Comparison of ENCODE assay signal across 17 cellular contexts in the genomic region with DNA sequence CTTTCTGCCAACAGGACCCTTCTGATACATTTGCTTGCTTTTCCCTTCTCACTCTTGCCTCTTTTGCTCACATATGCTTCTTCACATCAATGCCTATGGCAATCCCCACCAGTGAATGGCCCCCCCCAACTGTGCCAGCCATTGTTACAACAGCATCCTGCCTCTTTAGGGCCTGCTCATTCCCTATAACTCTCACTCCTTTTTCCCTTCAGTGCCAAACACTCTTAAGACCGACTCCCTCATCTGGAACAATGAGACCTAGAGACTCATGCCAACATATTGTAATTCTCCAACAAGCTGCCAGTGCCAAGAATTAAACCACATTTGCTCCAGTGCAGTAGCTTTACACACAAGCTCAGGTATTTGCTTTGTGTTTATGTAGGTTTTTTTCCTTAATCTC.
DNase-seq lines count a peak whose midpoint lies in the region; ATAC-seq and TF ChIP-seq lines count a peak whose summit lies in the region.
"Had no signal": no experiment of that assay in that cellular context is flagged by ENCODE, and none has a peak within 500 bp of the region (broad histone marks: within the 10 kb centered on the region; RNA-seq: fewer than 3 reads in every experiment).

No MANE protein-coding gene starts in this region.

- DNase-seq in NCI-H2029 treated with DMSO at 0.1 percent for 48 hours (lab: John Stamatoyannopoulos, UW) (peak; percentile 93), astrocyte of the spinal cord (ENCODE audit: low read depth, low spot score) (peak; percentile 56), medulla oblongata (ENCODE audit: extremely low spot score) (peak; percentile 22), HuH-7 (ENCODE audit: low spot score) (no peak), body of pancreas (no peak)
- DNase-seq in activated CD8-positive, alpha-beta memory T cell treated with anti-CD3 and anti-CD28 coated beads, Interleukin-2, amount 50 U/mL, for 48 hours = no peak
- DNase-seq: activated CD8-positive, alpha-beta T cell treated with anti-CD3 and anti-CD28 coated beads, Interleukin-2, amount 10 ng/mL, durations not matched to agents 7 days and 5 days; amniotic stem cell; GF-D8; left ventricle myocardium superior; psoas muscle had no signal

- in situ Hi-C loops in astrocyte of the spinal cord (cut with HindIII; ENCODE audit: low sequenced_read_pairs) = no loop called here

- no peaks in the 10 kb centered on the region for H3K9me3 ChIP-seq in HUES48 (ENCODE audit: control insufficient read depth, insufficient read depth, low read length)
- no peaks in the 10 kb centered on the region for H3K9me3 ChIP-seq in body of pancreas
- H3K9me3 ChIP-seq: psoas muscle had no signal

- no peaks in the 10 kb centered on the region for H3K36me3 ChIP-seq in HUES48 (ENCODE audit: control insufficient read depth, insufficient read depth, low read length)
- H3K36me3 ChIP-seq in body of pancreas (replicated peaks in 1 of 2; ENCODE audit: insufficient read depth in 1 of 2, low read depth in 2 of 2) = no peaks in the 10 kb centered on the region

- intact Hi-C loops in body of pancreas (cut with DNase I) = no loop called here

- no peak overlapping the region for H3K9ac ChIP-seq in HUES48 (ENCODE audit: low read depth, low read length)

- TF ChIP-seq POLR2A in body of pancreas (IDR thresholded peaks at IDR 0.05) = no peak

- WGBS in body of pancreas, 2 donors = 32 to 33% methylated on average over 1 of the region's 1 CpG

- H3K27ac ChIP-seq in HUES48 (ENCODE audit: low read depth, low read length) (peak overlapping the region; percentile 31), body of pancreas (no peak overlapping the region)
- H3K27ac ChIP-seq: C4-2B, HL-60, psoas muscle had no signal

- peaks cover 50% of the 10 kb centered on the region for H3K4me1 ChIP-seq in HUES48 (ENCODE audit: control insufficient read depth, insufficient read depth, low read length)
- H3K4me1 ChIP-seq in body of pancreas = no peaks in the 10 kb centered on the region
- H3K4me1 ChIP-seq: psoas muscle had no signal

- H3K4me3 ChIP-seq in HUES48 (ENCODE audit: low read depth, low read length) = no peak overlapping the region
- H3K4me3 ChIP-seq in astrocyte of the spinal cord (ENCODE audit: low read depth, low read length) = no peak overlapping the region
- no peak overlapping the region for H3K4me3 ChIP-seq in body of pancreas
- H3K4me3 ChIP-seq: psoas muscle had no signal

- H3K27me3 ChIP-seq in HUES48 (ENCODE audit: control insufficient read depth, insufficient read depth, low read length) = no peaks in the 10 kb centered on the region
- no peaks in the 10 kb centered on the region for H3K27me3 ChIP-seq in body of pancreas

- TF ChIP-seq CTCF in astrocyte of the spinal cord (IDR thresholded peaks at IDR 0.05; ENCODE audit: low read depth, low read length) (no peak), body of pancreas (IDR thresholded peaks at IDR 0.05) (no peak)

- ATAC-seq in GM19452 (IDR thresholded peaks at IDR 0.05; ENCODE audit: unreplicated experiment) = no peak
- no peak for ATAC-seq in body of pancreas
- ATAC-seq: activated CD8-positive, alpha-beta T cell treated with anti-CD3 and anti-CD28 coated beads, Interleukin-2, amount 10 ng/mL, durations not matched to agents 7 days and 5 days; activated T-helper 17 cell treated with anti-CD3 and anti-CD28 coated beads, Interleukin-2, amount 50 U/mL, for 72 hours; esophagus mucosa; left ventricle myocardium superior; psoas muscle had no signal

Comparison
In these comparisons a context has a peak if more than half of its experiments do, and no peak if none do; other contexts are left out.
1. DNase-seq: peak in NCI-H2029 treated with DMSO at 0.1 percent for 48 hours (single experiment), astrocyte of the spinal cord (single experiment) and medulla oblongata (single experiment); none in HuH-7 (single experiment), body of pancreas (0 of 4) and activated CD8-positive, alpha-beta memory T cell treated with anti-CD3 and anti-CD28 coated beads, Interleukin-2, amount 50 U/mL, for 48 hours (single experiment).